Comparison of ENCODE assay signal across 19 cellular contexts in genomic region chr11:68525320-68525719, GRCh38.
"Had no signal": no experiment of that assay in that cellular context is flagged by ENCODE, and none has a peak within 500 bp of the region (broad histone marks: within the 10 kb centered on the region; RNA-seq: fewer than 3 reads in every experiment).

No MANE protein-coding gene starts in this region.

- H3K27ac ChIP-seq: body of pancreas, esophagus squamous epithelium, neutrophil, WERI-Rb-1 had no signal

- ATAC-seq: activated T-cell treated with anti-CD3 and anti-CD28 coated beads, Interleukin-2, amount 50 U/mL, for 4 hours; body of pancreas had no signal

- DNase-seq: activated CD4-positive, alpha-beta memory T cell treated with anti-CD3 and anti-CD28 coated beads, Interleukin-2, amount 10 ng/mL, durations not matched to agents 7 days and 5 days; activated CD4-positive, alpha-beta T cell treated with anti-CD3 and anti-CD28 coated beads for 4 hours; activated gamma-delta T cell treated with Interleukin-2 at 50 U/mL for 16 hours; activated naive CD8-positive, alpha-beta T cell treated with anti-CD3 and anti-CD28 coated beads for 36 hours; activated T-cell treated with anti-CD3 and anti-CD28 coated beads, Interleukin-2, amount 50 U/mL, for 4 hours; amygdala; body of pancreas; caudate nucleus; esophagus squamous epithelium; midbrain; naive B cell; stimulated activated CD4-positive, alpha-beta T cell treated with anti-CD3 and anti-CD28 coated beads, Interleukin-15, amount 100 ng/mL, for 24 hours; stimulated activated CD4-positive, alpha-beta T cell treated with anti-CD3 and anti-CD28 coated beads, Interleukin-4, amount 100 ng/mL, for 1 hour; stimulated activated naive CD4-positive, alpha-beta T cell; WERI-Rb-1 had no signal

- H3K27me3 Mint-ChIP-seq: activated CD4-positive, alpha-beta memory T cell treated with anti-CD3 and anti-CD28 coated beads, Interleukin-2, amount 10 ng/mL, durations not matched to agents 7 days and 5 days; activated naive CD8-positive, alpha-beta T cell treated with anti-CD3 and anti-CD28 coated beads for 36 hours; naive B cell had no signal

- H3K9me3 Mint-ChIP-seq: activated CD4-positive, alpha-beta memory T cell treated with anti-CD3 and anti-CD28 coated beads, Interleukin-2, amount 10 ng/mL, durations not matched to agents 7 days and 5 days; activated naive CD8-positive, alpha-beta T cell treated with anti-CD3 and anti-CD28 coated beads for 36 hours; activated T-cell treated with anti-CD3 and anti-CD28 coated beads, Interleukin-2, amount 50 U/mL, for 4 hours; naive B cell; T-helper 1 cell treated with Interleukin-12 subunit alpha and Interleukin-12 subunit beta and Interleukin-4 antibody, amounts not matched to agents 30 μg/mL and 1 μg/mL, for 36 hours had no signal

- H3K4me3 Mint-ChIP-seq: activated CD4-positive, alpha-beta memory T cell treated with anti-CD3 and anti-CD28 coated beads, Interleukin-2, amount 10 ng/mL, durations not matched to agents 7 days and 5 days; activated naive CD8-positive, alpha-beta T cell treated with anti-CD3 and anti-CD28 coated beads for 36 hours; activated T-cell treated with anti-CD3 and anti-CD28 coated beads, Interleukin-2, amount 50 U/mL, for 4 hours; naive B cell; T-helper 1 cell treated with Interleukin-12 subunit alpha and Interleukin-12 subunit beta and Interleukin-4 antibody, amounts not matched to agents 30 μg/mL and 1 μg/mL, for 36 hours had no signal

- H3K4me3 ChIP-seq: body of pancreas, esophagus squamous epithelium, lung, tibial nerve had no signal

- H3K27me3 ChIP-seq: body of pancreas, esophagus squamous epithelium, neutrophil, tibial nerve had no signal

- H3K27ac Mint-ChIP-seq: activated CD4-positive, alpha-beta memory T cell treated with anti-CD3 and anti-CD28 coated beads, Interleukin-2, amount 10 ng/mL, durations not matched to agents 7 days and 5 days; activated naive CD8-positive, alpha-beta T cell treated with anti-CD3 and anti-CD28 coated beads for 36 hours; T-helper 1 cell treated with Interleukin-12 subunit alpha and Interleukin-12 subunit beta and Interleukin-4 antibody, amounts not matched to agents 30 μg/mL and 1 μg/mL, for 36 hours had no signal

- H3K9me3 ChIP-seq: body of pancreas, esophagus squamous epithelium, neutrophil, tibial nerve had no signal
